In the genomic region with DNA sequence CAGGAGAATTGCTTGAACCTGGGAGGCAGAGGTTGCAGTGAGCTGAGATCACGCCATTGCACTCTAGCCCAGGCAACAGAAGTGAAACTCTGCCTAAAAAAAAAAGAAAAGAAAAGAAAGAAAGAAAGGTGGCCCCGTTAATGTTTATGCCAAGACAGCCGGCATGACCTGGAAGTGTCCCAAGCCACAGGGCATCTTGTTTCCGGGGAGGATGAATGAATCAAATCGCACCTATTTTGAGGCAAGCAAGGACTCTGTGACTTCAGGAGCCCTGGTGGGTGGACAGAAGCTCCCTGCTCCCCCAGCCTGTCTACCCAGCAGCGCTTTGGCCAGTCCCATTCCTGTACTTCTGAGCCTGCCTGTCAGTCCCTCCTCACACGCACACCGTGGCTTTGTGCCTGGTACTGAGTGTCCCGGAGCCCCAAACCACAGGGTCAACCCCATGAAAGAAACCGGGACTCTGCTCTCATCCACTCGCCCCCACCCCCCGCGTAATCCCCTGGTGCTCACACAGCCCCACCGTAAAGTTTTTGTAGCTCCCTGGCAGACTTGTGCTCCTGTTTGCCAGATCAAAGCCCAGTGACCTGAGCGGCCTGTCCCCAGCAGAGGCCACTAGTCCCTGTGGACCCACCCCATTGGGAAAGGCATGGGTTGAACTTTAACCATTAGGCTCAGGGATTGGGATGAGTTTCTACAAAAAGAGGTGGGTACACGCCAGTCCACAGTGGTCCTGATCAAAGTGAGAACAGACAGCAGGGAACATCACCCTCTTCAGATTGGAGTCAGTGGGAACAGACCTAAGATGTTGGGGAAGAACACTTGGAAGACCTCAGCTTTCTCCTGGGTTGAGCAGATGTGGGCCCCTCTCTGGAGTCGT, we compare ENCODE assay signal across 8 cellular contexts. TPM values are rescaled to one million over a fixed set of nuclear protein-coding genes. Genes with fewer than 3 reads are reported as not detected.
DNase-seq lines count a peak whose midpoint lies in the region; ATAC-seq and TF ChIP-seq lines count a peak whose summit lies in the region.

No MANE protein-coding gene starts in this region.

- no peaks in the 10 kb centered on the region for H3K9me2 ChIP-seq in Karpas-422 (replicated peaks; ENCODE audit: insufficient read depth, low read length)

- peak overlapping the region; percentile 74 for H3K4me3 ChIP-seq in Karpas-422 (ENCODE audit: low read length)
- peak overlapping the region; percentile 86 to 87 for H3K4me3 ChIP-seq in ascending aorta

- peak overlapping the region; percentile 69 for H3K9ac ChIP-seq in Karpas-422 (ENCODE audit: low read length)

- no peaks in the 10 kb centered on the region for H3K36me3 ChIP-seq in Karpas-422 (ENCODE audit: insufficient read depth, low read length)
- no peaks in the 10 kb centered on the region for H3K36me3 ChIP-seq in ascending aorta

- intact Hi-C loops in ascending aorta (cut with DNase I): loop anchor here (1.0 to 2.0 kb wide), 3 partner anchors 19 to 43 kb away; partner anchors contain the start of genes CD2BP2 and TBC1D10B

- H3K27ac ChIP-seq in C4-2B (peak overlapping the region; percentile 80), Karpas-422 (ENCODE audit: low read length) (peak overlapping the region; percentile 79), ascending aorta (peak overlapping the region; percentile 96 to 97), substantia nigra (ENCODE audit: low read depth, low read length, poor library complexity, severe bottlenecking) (peak overlapping the region; percentile 67)

- H4K20me1 ChIP-seq in Karpas-422 (ENCODE audit: insufficient read depth, low read depth, low read length): no peaks in the 10 kb centered on the region

- peak overlapping the region; percentile 90 for H3K4me2 ChIP-seq in Karpas-422 (ENCODE audit: low read depth, low read length, poor library complexity, severe bottlenecking)

- H3K27me3 ChIP-seq in Karpas-422 (ENCODE audit: low read length) (no peaks in the 10 kb centered on the region), ascending aorta (no peaks in the 10 kb centered on the region)

- H2AFZ ChIP-seq in Karpas-422 (ENCODE audit: low read length): no peak overlapping the region; the same call in 1 of the 2 replicates

- H3K9me3 ChIP-seq in Karpas-422 (ENCODE audit: low read length) (no peaks in the 10 kb centered on the region), ascending aorta (no peaks in the 10 kb centered on the region)

- ATAC-seq in GM21360 (IDR thresholded peaks at IDR 0.05; ENCODE audit: unreplicated experiment): peak; percentile 4

- DNase-seq in Karpas-422 (peak; percentile 39), ascending aorta (ENCODE audit: low spot score in 2 of 2) (no peak), kidney tubule cell (ENCODE audit: low spot score) (peak; percentile 75), substantia nigra (lab: John Stamatoyannopoulos, UW) (peak in 12 of 49 donors; percentile 11 to 51 (median 34)), germinal center (ENCODE audit: low spot score) (no peak), mucosa of gallbladder (ENCODE audit: low spot score) (no peak)

- TF ChIP-seq CTCF in C4-2B (conservative IDR thresholded peaks at IDR 0.05): no peak
- TF ChIP-seq CTCF in ascending aorta (IDR thresholded peaks at IDR 0.05): no peak

- H3K4me1 ChIP-seq in Karpas-422 (ENCODE audit: low read length): peaks cover 14% of the 10 kb centered on the region
- peaks cover 0 to 5% of the 10 kb centered on the region in 2 donors for H3K4me1 ChIP-seq in ascending aorta

- H3K79me2 ChIP-seq in Karpas-422 (ENCODE audit: low read length): peaks cover 28% of the 10 kb centered on the region

RNA-seq across cellular contexts. Expression of gene CD2BP2, which starts 19.3 kb away (rescaled TPM):
- total RNA-seq in Karpas-422 (2014; rRNA removed; shearing (Covaris generic); ENCODE audit: low replicate concordance): 45.4 and 65.1 TPM in 2 replicates
- total RNA-seq in ascending aorta (15.1 TPM), mucosa of gallbladder (71.2 TPM)

RNA-seq across cellular contexts. Expression of gene TBC1D10B, which starts 34.5 kb away (rescaled TPM):
- total RNA-seq in Karpas-422 (2014; rRNA removed; shearing (Covaris generic); ENCODE audit: low replicate concordance): 31.2 and 45.5 TPM in 2 replicates
- 20.9 TPM for total RNA-seq in ascending aorta
- total RNA-seq in mucosa of gallbladder: 60.6 TPM

RNA-seq across cellular contexts. Expression of gene MYL11, which starts 38.8 kb away (rescaled TPM):
- not detected in 2 replicates for total RNA-seq in Karpas-422 (2014; rRNA removed; shearing (Covaris generic); ENCODE audit: low replicate concordance)
- not detected for total RNA-seq in ascending aorta
- total RNA-seq in mucosa of gallbladder: 1.3 TPM

RNA-seq across cellular contexts. Expression of gene SEPTIN1, which starts 46.5 kb away (rescaled TPM):
- 64.1 and 117 TPM in 2 replicates for total RNA-seq in Karpas-422 (2014; rRNA removed; shearing (Covaris generic); ENCODE audit: low replicate concordance)
- total RNA-seq in ascending aorta (not detected), mucosa of gallbladder (11.5 TPM)

RNA-seq across cellular contexts. Expression of gene ZNF48, which starts 59.4 kb away (rescaled TPM):
- 18.2 and 20.5 TPM in 2 replicates for total RNA-seq in Karpas-422 (2014; rRNA removed; shearing (Covaris generic); ENCODE audit: low replicate concordance)
- total RNA-seq in ascending aorta: 25.1 TPM
- 11.8 TPM for total RNA-seq in mucosa of gallbladder

Comparison
In these comparisons a context has a peak if more than half of its experiments do, and no peak if none do; other contexts are left out.
1. DNase-seq: peak in Karpas-422 (single experiment) and kidney tubule cell (single experiment); none in ascending aorta (0 of 2), germinal center (single experiment) and mucosa of gallbladder (single experiment).
2. Peak in every context shown above with its lines, with median percentiles within 50 percentile points of each other: H3K27ac ChIP-seq.